1 cellular context compared by ENCODE assay signal in the genomic region with DNA sequence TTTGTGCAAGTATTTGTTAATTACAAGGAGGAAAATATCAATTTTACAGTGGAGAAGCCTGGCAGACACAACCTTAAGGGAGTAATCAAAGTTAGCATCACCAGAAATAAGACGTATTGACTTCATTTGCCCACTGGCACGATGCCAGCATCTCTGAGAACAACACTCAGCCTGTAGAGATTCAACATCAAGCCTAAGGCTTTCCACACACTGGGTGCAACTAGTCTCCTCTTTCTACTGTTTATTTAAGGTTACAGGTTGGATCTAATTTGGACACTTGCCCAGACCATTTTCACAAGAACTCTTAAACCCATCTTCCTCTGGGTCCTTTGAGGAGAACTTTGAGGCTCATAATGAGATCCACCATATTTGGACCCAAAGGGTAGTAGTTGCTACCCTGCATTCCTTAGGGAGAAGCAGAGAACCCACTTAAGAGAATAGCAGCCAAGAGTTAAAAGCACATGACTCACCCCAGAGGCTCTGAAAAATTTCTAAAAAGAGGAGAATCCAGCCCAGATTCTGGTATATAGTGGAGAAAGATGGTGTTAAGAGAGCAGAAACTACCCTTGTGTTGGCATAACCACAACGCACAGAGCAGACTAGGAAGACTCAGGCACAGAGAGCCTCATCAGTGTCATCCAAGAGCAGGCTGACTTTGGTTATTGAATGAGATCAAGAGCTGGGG.
A peak's percentile ranks its signal among the peaks of the same experiment; 100 is the strongest.
TF ChIP-seq lines count a peak whose summit lies in the region.

No MANE protein-coding gene starts in this region.

TF ChIP-seq in HEK293, 187 proteins besides CTCF, POLR2A, EP300 and RAD21 (continued from another document):
- TF ChIP-seq, protein P1, sequence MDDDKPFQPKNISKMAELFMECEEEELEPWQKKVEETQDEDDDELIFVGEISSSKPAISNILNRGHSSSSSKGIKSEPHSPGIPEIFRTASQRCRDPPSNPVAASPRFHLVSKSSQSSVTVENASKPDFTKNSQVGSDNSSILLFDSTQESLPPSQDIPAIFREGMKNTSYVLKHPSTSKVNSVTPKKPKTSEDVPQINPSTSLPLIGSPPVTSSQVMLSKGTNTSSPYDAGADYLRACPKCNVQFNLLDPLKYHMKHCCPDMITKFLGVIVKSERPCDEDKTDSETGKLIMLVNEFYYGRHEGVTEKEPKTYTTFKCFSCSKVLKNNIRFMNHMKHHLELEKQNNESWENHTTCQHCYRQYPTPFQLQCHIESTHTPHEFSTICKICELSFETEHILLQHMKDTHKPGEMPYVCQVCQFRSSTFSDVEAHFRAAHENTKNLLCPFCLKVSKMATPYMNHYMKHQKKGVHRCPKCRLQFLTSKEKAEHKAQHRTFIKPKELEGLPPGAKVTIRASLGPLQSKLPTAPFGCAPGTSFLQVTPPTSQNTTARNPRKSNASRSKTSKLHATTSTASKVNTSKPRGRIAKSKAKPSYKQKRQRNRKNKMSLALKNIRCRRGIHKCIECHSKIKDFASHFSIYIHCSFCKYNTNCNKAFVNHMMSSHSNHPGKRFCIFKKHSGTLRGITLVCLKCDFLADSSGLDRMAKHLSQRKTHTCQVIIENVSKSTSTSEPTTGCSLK (tag by site-specific recombination; IDR thresholded peaks at IDR 0.05) = no peak
- TF ChIP-seq ZNF112 (tag by site-specific recombination; IDR thresholded peaks at IDR 0.05) (0 out of 2 replicates have a peak, but pooled peaks have one; percentile 66), ZNF558 (tag by site-specific recombination; IDR thresholded peaks at IDR 0.05) (no peak)
- TF ChIP-seq, protein P2, sequence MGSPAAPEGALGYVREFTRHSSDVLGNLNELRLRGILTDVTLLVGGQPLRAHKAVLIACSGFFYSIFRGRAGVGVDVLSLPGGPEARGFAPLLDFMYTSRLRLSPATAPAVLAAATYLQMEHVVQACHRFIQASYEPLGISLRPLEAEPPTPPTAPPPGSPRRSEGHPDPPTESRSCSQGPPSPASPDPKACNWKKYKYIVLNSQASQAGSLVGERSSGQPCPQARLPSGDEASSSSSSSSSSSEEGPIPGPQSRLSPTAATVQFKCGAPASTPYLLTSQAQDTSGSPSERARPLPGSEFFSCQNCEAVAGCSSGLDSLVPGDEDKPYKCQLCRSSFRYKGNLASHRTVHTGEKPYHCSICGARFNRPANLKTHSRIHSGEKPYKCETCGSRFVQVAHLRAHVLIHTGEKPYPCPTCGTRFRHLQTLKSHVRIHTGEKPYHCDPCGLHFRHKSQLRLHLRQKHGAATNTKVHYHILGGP (tag by site-specific recombination; IDR thresholded peaks at IDR 0.05) = 0 out of 2 replicates have a peak, but pooled peaks have one; percentile 12
- TF ChIP-seq, protein P3, sequence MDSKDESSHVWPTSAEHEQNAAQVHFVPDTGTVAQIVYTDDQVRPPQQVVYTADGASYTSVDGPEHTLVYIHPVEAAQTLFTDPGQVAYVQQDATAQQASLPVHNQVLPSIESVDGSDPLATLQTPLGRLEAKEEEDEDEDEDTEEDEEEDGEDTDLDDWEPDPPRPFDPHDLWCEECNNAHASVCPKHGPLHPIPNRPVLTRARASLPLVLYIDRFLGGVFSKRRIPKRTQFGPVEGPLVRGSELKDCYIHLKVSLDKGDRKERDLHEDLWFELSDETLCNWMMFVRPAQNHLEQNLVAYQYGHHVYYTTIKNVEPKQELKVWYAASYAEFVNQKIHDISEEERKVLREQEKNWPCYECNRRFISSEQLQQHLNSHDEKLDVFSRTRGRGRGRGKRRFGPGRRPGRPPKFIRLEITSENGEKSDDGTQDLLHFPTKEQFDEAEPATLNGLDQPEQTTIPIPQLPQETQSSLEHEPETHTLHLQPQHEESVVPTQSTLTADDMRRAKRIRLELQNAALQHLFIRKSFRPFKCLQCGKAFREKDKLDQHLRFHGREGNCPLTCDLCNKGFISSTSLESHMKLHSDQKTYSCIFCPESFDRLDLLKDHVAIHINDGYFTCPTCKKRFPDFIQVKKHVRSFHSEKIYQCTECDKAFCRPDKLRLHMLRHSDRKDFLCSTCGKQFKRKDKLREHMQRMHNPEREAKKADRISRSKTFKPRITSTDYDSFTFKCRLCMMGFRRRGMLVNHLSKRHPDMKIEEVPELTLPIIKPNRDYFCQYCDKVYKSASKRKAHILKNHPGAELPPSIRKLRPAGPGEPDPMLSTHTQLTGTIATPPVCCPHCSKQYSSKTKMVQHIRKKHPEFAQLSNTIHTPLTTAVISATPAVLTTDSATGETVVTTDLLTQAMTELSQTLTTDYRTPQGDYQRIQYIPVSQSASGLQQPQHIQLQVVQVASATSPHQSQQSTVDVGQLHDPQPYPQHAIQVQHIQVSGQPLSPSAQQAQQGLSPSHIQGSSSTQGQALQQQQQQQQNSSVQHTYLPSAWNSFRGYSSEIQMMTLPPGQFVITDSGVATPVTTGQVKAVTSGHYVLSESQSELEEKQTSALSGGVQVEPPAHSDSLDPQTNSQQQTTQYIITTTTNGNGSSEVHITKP (tag by site-specific recombination; IDR thresholded peaks at IDR 0.05) = no peak
TF ChIP-seq in HEK293: peak in this region for 8.
